In the genomic region with DNA sequence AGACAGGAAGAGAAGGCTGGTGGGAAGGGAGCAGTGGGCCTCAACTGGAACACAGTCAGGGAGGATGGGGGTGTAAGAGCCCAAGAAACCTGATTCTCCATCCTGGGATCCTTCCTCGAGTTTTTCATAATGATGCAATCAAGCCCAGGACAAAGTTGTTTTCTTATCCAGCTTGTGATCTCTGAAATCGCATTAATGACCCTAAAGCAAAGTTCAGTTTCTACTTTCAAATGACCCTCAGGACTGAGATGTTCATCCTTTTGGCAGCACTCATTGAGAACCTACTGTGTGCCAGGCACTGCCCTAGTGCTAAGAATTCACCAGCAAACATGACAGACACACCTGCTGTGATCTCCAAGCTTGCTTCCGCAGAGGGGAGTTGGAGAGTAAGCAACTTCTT, we compare ENCODE assay signal across 31 cellular contexts. TPM values are rescaled to one million over a fixed set of nuclear protein-coding genes. Genes with fewer than 3 reads are reported as not detected.
"Had no signal": no experiment of that assay in that cellular context is flagged by ENCODE, and none has a peak within 500 bp of the region (broad histone marks: within the 10 kb centered on the region; RNA-seq: fewer than 3 reads in every experiment).

No MANE protein-coding gene starts in this region.

- H3K27me3 ChIP-seq: ovary, testis, thyroid gland, transverse colon, upper lobe of left lung had no signal

- H3K27ac ChIP-seq: heart left ventricle, left ventricle myocardium inferior, ovary, sigmoid colon, testis, thyroid gland, transverse colon, upper lobe of left lung had no signal

- H3K27ac Mint-ChIP-seq: mesothelial cell of epicardium; naive thymus-derived CD4-positive, alpha-beta T cell; natural killer cell treated with Interleukin-12 subunit alpha and Interleukin-12 subunit beta and Interleukin-15 and Interleukin-18, amount 100 ng/mL, for 72 hours; stimulated activated memory B cell treated with anti-CD40 and anti-IgM and Interleukin-4, amounts not matched to agents 10 μg/mL and 1 μg/mL and 100 μg/mL, for 72 hours; stimulated activated naive CD8-positive, alpha-beta T cell treated with anti-CD3 and anti-CD28 coated beads, Interleukin-15, amount 100 ng/mL, for 72 hours had no signal

- H3K4me3 Mint-ChIP-seq: mesothelial cell of epicardium; naive thymus-derived CD4-positive, alpha-beta T cell; natural killer cell treated with Interleukin-12 subunit alpha and Interleukin-12 subunit beta and Interleukin-15 and Interleukin-18, amount 100 ng/mL, for 72 hours; stimulated activated memory B cell treated with anti-CD40 and anti-IgM and Interleukin-4, amounts not matched to agents 10 μg/mL and 1 μg/mL and 100 μg/mL, for 72 hours; stimulated activated naive CD8-positive, alpha-beta T cell treated with anti-CD3 and anti-CD28 coated beads, Interleukin-15, amount 100 ng/mL, for 72 hours had no signal

- H3K4me3 ChIP-seq: heart left ventricle, left ventricle myocardium inferior, lung, ovary, sigmoid colon, smooth muscle cell, testis, thyroid gland, transverse colon, upper lobe of left lung had no signal

- ATAC-seq: heart left ventricle; naive thymus-derived CD4-positive, alpha-beta T cell; natural killer cell treated with Interleukin-12 subunit alpha and Interleukin-12 subunit beta and Interleukin-15 and Interleukin-18, amount 100 ng/mL, for 72 hours; right cardiac atrium; stimulated activated memory B cell treated with anti-CD40 and anti-IgM and Interleukin-4, amounts not matched to agents 10 μg/mL and 1 μg/mL and 100 μg/mL, for 72 hours; stimulated activated naive CD8-positive, alpha-beta T cell treated with anti-CD3 and anti-CD28 coated beads, Interleukin-15, amount 100 ng/mL, for 72 hours had no signal

- H3K4me1 ChIP-seq: heart left ventricle, left ventricle myocardium inferior, sigmoid colon, testis, thyroid gland, upper lobe of left lung had no signal

- H3K4me1 Mint-ChIP-seq: naive thymus-derived CD4-positive, alpha-beta T cell; stimulated activated memory B cell treated with anti-CD40 and anti-IgM and Interleukin-4, amounts not matched to agents 10 μg/mL and 1 μg/mL and 100 μg/mL, for 72 hours; stimulated activated naive CD8-positive, alpha-beta T cell treated with anti-CD3 and anti-CD28 coated beads, Interleukin-15, amount 100 ng/mL, for 72 hours had no signal

- H3K9me3 ChIP-seq: ovary, testis, thyroid gland, transverse colon, upper lobe of left lung had no signal

- H3K36me3 Mint-ChIP-seq: natural killer cell treated with Interleukin-12 subunit alpha and Interleukin-12 subunit beta and Interleukin-15 and Interleukin-18, amount 100 ng/mL, for 72 hours had no signal

- DNase-seq: heart left ventricle; hippocampal formation; kidney; left ventricle myocardium inferior; mesendoderm; naive thymus-derived CD4-positive, alpha-beta T cell; ovary; retina; right cardiac atrium; sigmoid colon; stimulated activated CD4-positive, alpha-beta T cell treated with anti-CD3 and anti-CD28 coated beads, Interleukin-1b, Interleukin-23, amount 100 ng/mL, for 48 hours; stimulated activated CD4-positive, alpha-beta T cell treated with anti-CD3 and anti-CD28 coated beads, Interleukin-2, amount 100 ng/mL, for 48 hours; stimulated activated CD4-positive, alpha-beta T cell treated with anti-CD3 and anti-CD28 coated beads, Interleukin-4, amount 100 ng/mL, for 4 hours; stimulated activated CD8-positive, alpha-beta memory T cell treated with anti-CD3 and anti-CD28 coated beads, Interleukin-4, amount 100 ng/mL, for 48 hours; stimulated activated naive CD4-positive, alpha-beta T cell treated with Interleukin-2 at 50 U/mL for 16 hours; stimulated activated naive CD8-positive, alpha-beta T cell treated with anti-CD3 and anti-CD28 coated beads, Interleukin-15, amount 100 ng/mL, for 72 hours; substantia nigra; testis; thyroid gland; transverse colon; upper lobe of left lung had no signal

- FAIRE-seq: kidney had no signal

- H3K9me3 Mint-ChIP-seq: natural killer cell treated with Interleukin-12 subunit alpha and Interleukin-12 subunit beta and Interleukin-15 and Interleukin-18, amount 100 ng/mL, for 72 hours had no signal

- H3K36me3 ChIP-seq: heart left ventricle, left ventricle myocardium inferior, ovary, sigmoid colon, thyroid gland, transverse colon, upper lobe of left lung had no signal

RNA-seq across cellular contexts. Expression of a gene that starts 45.3 kb away (rescaled TPM):
- total RNA-seq: heart left ventricle; kidney; left ventricle myocardium inferior; lung; mononuclear cell; myocyte; naive thymus-derived CD4-positive, alpha-beta T cell; natural killer cell treated with Interleukin-12 subunit alpha and Interleukin-12 subunit beta and Interleukin-15 and Interleukin-18, amount 100 ng/mL, for 72 hours; omental fat pad; right cardiac atrium; smooth muscle cell; testis; thyroid gland; upper lobe of left lung; urinary bladder had no signal
- polyA plus RNA-seq: heart left ventricle; lung; naive thymus-derived CD4-positive, alpha-beta T cell; neural cell; ovary; right cardiac atrium; smooth muscle cell; urinary bladder had no signal
